Comparison of ENCODE assay signal across 8 cellular contexts in the genomic region with DNA sequence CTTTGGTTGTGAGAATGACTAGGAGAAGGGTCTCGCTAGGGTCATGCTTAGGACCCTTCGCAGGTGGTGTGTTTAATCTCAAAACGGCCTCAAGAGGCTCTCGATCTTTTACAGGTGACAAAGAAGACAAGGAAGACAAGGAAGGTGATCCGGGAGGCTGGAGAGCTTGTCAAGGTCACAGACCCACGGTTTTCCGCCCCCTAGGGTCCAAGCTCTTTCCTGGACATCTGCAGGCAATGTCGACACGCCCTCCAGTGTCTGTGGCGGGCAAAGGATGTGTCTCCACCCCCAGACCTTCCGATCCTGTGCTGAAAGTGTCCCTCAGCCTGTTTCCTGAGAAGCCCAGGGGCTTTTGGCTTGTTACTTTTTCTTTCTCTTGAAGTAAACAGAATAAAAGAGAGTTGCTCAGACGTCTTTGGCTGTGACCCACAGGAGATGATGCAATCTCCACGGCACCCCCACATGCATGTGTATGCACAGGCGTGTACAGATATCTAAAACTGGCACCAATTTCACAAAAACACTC.
DNase-seq lines count a peak whose midpoint lies in the region; ATAC-seq and TF ChIP-seq lines count a peak whose summit lies in the region.

No MANE protein-coding gene starts in this region.

- no peak overlapping the region for H3K4me3 ChIP-seq in KMS-11 (IDR thresholded peaks at IDR 0.05; ENCODE audit: insufficient read depth, low read depth, low read length)
- H3K4me3 ChIP-seq in right cardiac atrium (ENCODE audit: low read length), result peak overlapping the region; percentile 6
- H3K4me3 ChIP-seq in retinal pigment epithelial cell (ENCODE audit: low read length), result no peak overlapping the region

- peaks cover 38% of the 10 kb centered on the region for H3K4me1 ChIP-seq in KMS-11 (ENCODE audit: low read depth, poor library complexity, severe bottlenecking)
- peaks cover 4% of the 10 kb centered on the region for H3K4me1 ChIP-seq in right cardiac atrium (ENCODE audit: control insufficient read depth, insufficient read depth, low read length)

- no peak overlapping the region for H3K9ac ChIP-seq in KMS-11

- peak overlapping the region; percentile 52 for H2AFZ ChIP-seq in KMS-11 (ENCODE audit: low read depth)

- H3K36me3 ChIP-seq in KMS-11 (ENCODE audit: insufficient read depth), result no peaks in the 10 kb centered on the region

- H4K20me1 ChIP-seq in KMS-11 (ENCODE audit: insufficient read depth), result no peaks in the 10 kb centered on the region

- H3K79me2 ChIP-seq in KMS-11 (ENCODE audit: insufficient read depth, low read depth), result no peaks in the 10 kb centered on the region

- no peaks in the 10 kb centered on the region for H3K9me3 ChIP-seq in right cardiac atrium (ENCODE audit: control insufficient read depth, low read length)

- peak overlapping the region; percentile 68 for H3K4me2 ChIP-seq in KMS-11

- H3K27me3 ChIP-seq in KMS-11 (ENCODE audit: insufficient read depth, low read depth) (no peaks in the 10 kb centered on the region), right cardiac atrium (ENCODE audit: control insufficient read depth, insufficient read depth) (no peaks in the 10 kb centered on the region)

- intact Hi-C loops in right cardiac atrium (cut with DNase I), result loop anchor here in 2 of 4 donors (5.0 to 10.0 kb wide), 5 partner anchors 33 to 233 kb away; no protein-coding TSS in a partner anchor

- ATAC-seq in GM21619 (IDR thresholded peaks at IDR 0.05; ENCODE audit: unreplicated experiment) (peak; percentile 67), right cardiac atrium (peak; percentile 85 to 87)

- peak; percentile 78 for TF ChIP-seq CTCF in KMS-11 (conservative IDR thresholded peaks at IDR 0.05; ENCODE audit: low read depth, low read length)
- peak; percentile 76 for TF ChIP-seq CTCF in retinal pigment epithelial cell (conservative IDR thresholded peaks at IDR 0.05; ENCODE audit: low read depth, low read length)

- peak; percentile 87 for DNase-seq in Daoy (ENCODE audit: low read depth)
- peak; percentile 72 for DNase-seq in SW480 (ENCODE audit: low spot score)
- DNase-seq in amygdala (lab: John Stamatoyannopoulos, UW), result peak in 40 of 56 donors; percentile 21 to 76 (median 50)
- DNase-seq in right cardiac atrium, result peak; percentile 68 to 93 (median 90)
- DNase-seq in retinal pigment epithelial cell (ENCODE audit: low read depth), result no peak
- DNase-seq in OCI-M2 (lab: John Stamatoyannopoulos, UW; ENCODE audit: unreplicated experiment), result no peak

- H3K27ac ChIP-seq in KMS-11 (peak overlapping the region; percentile 24), right cardiac atrium (ENCODE audit: low read length) (peak overlapping the region; percentile 71)

- 9% methylated on average over 14 of the region's 14 CpGs for WGBS in right cardiac atrium

Comparison
In these comparisons a context has a peak if more than half of its experiments do, and no peak if none do; other contexts are left out.
1. DNase-seq: peak in Daoy (single experiment), SW480 (single experiment), amygdala (40 of 56) and right cardiac atrium (3 of 3); none in retinal pigment epithelial cell (single experiment) and OCI-M2 (single experiment).